In the genomic region with DNA sequence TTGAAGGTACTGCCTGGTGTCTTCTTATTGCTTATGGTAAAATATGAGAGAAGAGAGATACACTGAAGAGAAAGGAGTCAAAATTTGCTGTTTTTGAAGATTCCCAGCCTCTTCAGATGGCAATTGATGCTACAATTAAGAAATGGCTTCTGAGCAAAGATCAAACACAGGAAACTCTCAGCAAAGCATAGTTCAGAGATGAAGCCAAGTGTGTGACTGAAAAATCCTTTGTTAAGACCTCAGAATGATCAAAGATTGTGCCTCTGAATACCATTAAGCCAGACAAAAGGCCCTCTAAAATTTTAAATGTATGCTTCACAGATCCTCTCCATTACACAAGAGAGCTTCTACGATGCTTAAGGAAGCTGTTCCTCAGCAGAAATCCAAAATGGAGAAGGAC, we compare ENCODE assay signal across 17 cellular contexts.
"Had no signal": no experiment of that assay in that cellular context is flagged by ENCODE, and none has a peak within 500 bp of the region (broad histone marks: within the 10 kb centered on the region; RNA-seq: fewer than 3 reads in every experiment).

No MANE protein-coding gene starts in this region.

- H3K4me3 ChIP-seq: adrenal gland, heart left ventricle, lower lobe of right lung, upper lobe of left lung had no signal

- H3K27ac Mint-ChIP-seq: activated CD4-positive, alpha-beta memory T cell treated with anti-CD3 and anti-CD28 coated beads, Interleukin-2, amount 10 ng/mL, durations not matched to agents 7 days and 5 days; dendritic cell treated with granulocyte-macrophage colony-stimulating factor and Interleukin-4, amounts not matched to agents 40 ng/mL and 50 ng/mL, for 4 days; effector memory CD8-positive, alpha-beta T cell; mesothelial cell of epicardium; stimulated activated naive CD8-positive, alpha-beta T cell treated with anti-CD3 and anti-CD28 coated beads, Interleukin-15, amount 100 ng/mL, for 72 hours; T-helper 1 cell treated with Interleukin-12 subunit alpha and Interleukin-12 subunit beta and Interleukin-4 antibody, amounts not matched to agents 30 μg/mL and 1 μg/mL, for 36 hours had no signal

- H3K4me3 Mint-ChIP-seq: activated CD4-positive, alpha-beta memory T cell treated with anti-CD3 and anti-CD28 coated beads, Interleukin-2, amount 10 ng/mL, durations not matched to agents 7 days and 5 days; dendritic cell treated with granulocyte-macrophage colony-stimulating factor and Interleukin-4, amounts not matched to agents 40 ng/mL and 50 ng/mL, for 4 days; effector memory CD8-positive, alpha-beta T cell; mesothelial cell of epicardium; neural crest cell; stimulated activated naive CD8-positive, alpha-beta T cell treated with anti-CD3 and anti-CD28 coated beads, Interleukin-15, amount 100 ng/mL, for 72 hours; T-helper 1 cell treated with Interleukin-12 subunit alpha and Interleukin-12 subunit beta and Interleukin-4 antibody, amounts not matched to agents 30 μg/mL and 1 μg/mL, for 36 hours had no signal

- H3K27me3 Mint-ChIP-seq: activated CD4-positive, alpha-beta memory T cell treated with anti-CD3 and anti-CD28 coated beads, Interleukin-2, amount 10 ng/mL, durations not matched to agents 7 days and 5 days; dendritic cell treated with granulocyte-macrophage colony-stimulating factor and Interleukin-4, amounts not matched to agents 40 ng/mL and 50 ng/mL, for 4 days; stimulated activated naive CD8-positive, alpha-beta T cell treated with anti-CD3 and anti-CD28 coated beads, Interleukin-15, amount 100 ng/mL, for 72 hours had no signal

- ATAC-seq: effector memory CD8-positive, alpha-beta T cell; heart left ventricle; lower lobe of right lung; sciatic nerve had no signal

- H3K9me3 ChIP-seq: adrenal gland, lower lobe of right lung had no signal

- H3K4me1 Mint-ChIP-seq: activated CD4-positive, alpha-beta memory T cell treated with anti-CD3 and anti-CD28 coated beads, Interleukin-2, amount 10 ng/mL, durations not matched to agents 7 days and 5 days; mesothelial cell of epicardium; neural crest cell had no signal

- H3K36me3 ChIP-seq: adrenal gland, heart left ventricle, lower lobe of right lung, upper lobe of left lung had no signal

- H3K4me1 ChIP-seq: adrenal gland, heart left ventricle, lower lobe of right lung, upper lobe of left lung had no signal

- H3K27me3 ChIP-seq: adrenal gland, heart left ventricle, upper lobe of left lung had no signal

- H3K9me3 Mint-ChIP-seq: effector memory CD8-positive, alpha-beta T cell; stimulated activated naive CD8-positive, alpha-beta T cell treated with anti-CD3 and anti-CD28 coated beads, Interleukin-15, amount 100 ng/mL, for 72 hours had no signal

- H3K27ac ChIP-seq: adrenal gland, heart left ventricle, lower lobe of right lung, upper lobe of left lung, VCaP had no signal

- DNase-seq: activated CD4-positive, alpha-beta memory T cell treated with anti-CD3 and anti-CD28 coated beads, Interleukin-2, amount 10 ng/mL, durations not matched to agents 7 days and 5 days; activated gamma-delta T cell treated with Interleukin-2 at 50 U/mL for 16 hours; adrenal gland; central memory CD4-positive, alpha-beta T cell; effector memory CD8-positive, alpha-beta T cell; foreskin melanocyte; heart left ventricle; left cardiac atrium; lower lobe of right lung; stimulated activated naive CD8-positive, alpha-beta T cell treated with anti-CD3 and anti-CD28 coated beads, Interleukin-15, amount 100 ng/mL, for 72 hours; upper lobe of left lung had no signal
